8 cellular contexts compared by ENCODE assay signal in the genomic region with DNA sequence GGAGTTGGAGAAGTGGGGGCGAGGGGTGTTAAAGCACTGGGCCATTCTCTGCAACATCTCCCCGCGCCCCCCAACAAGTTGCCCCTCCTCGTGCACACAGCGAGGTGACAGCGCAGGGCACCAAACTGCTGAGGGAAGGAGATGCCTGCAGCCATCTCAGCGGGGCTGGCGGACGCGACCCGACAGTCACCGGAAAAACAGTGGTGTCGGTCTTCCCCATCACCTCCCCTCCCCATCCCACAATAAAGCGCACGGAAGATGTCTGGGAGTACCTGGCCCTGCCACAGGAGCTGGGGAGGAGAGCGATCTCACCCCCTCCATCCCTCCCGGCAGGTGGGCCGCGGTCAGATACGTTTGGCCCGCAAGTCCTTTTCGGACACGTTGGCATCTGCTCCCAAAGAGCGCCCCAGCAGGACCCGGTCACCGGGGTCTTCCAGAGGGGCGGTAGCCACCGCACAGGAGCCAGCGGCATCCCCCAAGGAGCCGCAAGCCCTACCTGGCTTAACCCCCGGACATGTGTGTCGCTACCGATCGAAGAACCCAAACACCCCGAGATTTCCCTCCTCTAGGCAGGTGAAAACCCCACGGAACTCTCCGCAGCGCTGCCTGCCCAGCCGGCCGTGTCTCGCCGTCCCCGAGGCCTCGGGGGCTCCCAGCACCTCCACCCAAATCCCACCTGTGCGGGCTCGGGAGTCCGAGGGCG. TPM values are rescaled to one million over a fixed set of nuclear protein-coding genes. Genes with fewer than 3 reads are reported as not detected.
DNase-seq lines count a peak whose midpoint lies in the region; ATAC-seq and TF ChIP-seq lines count a peak whose summit lies in the region.

No MANE protein-coding gene starts in this region.

- no peak for TF ChIP-seq CTCF in colonic mucosa (IDR thresholded peaks at IDR 0.05)

- no peaks in the 10 kb centered on the region for H3K36me3 ChIP-seq in colonic mucosa

- no peak for DNase-seq in colonic mucosa
- peak; percentile 3 for DNase-seq in naive B cell
- DNase-seq in SIG-M5 (lab: John Stamatoyannopoulos, UW), result no peak
- no peak for DNase-seq in ACHN

- H3K4me1 ChIP-seq in colonic mucosa, result no peaks in the 10 kb centered on the region

- H3K4me1 Mint-ChIP-seq in IgD-negative memory B cell, result peaks cover 5 to 13% (median 6%) of the 10 kb centered on the region in 3 donors
- H3K4me1 Mint-ChIP-seq in naive B cell, result peaks cover 15 to 27% (median 17%) of the 10 kb centered on the region in 3 donors

- peak overlapping the region; percentile 72 for H3K4me3 ChIP-seq in colonic mucosa

- H3K4me3 Mint-ChIP-seq in IgD-negative memory B cell (peak overlapping the region; percentile 63 to 93 (median 84)), naive B cell (peak overlapping the region; percentile 83 to 93 (median 88))

- peak; percentile 18 for ATAC-seq in GM19023 (IDR thresholded peaks at IDR 0.05; ENCODE audit: unreplicated experiment)
- peak; percentile 64 to 68 for ATAC-seq in naive B cell (ENCODE audit: low read depth in 2 of 2)
- ATAC-seq in GM18861 (IDR thresholded peaks at IDR 0.05; ENCODE audit: unreplicated experiment), result no peak
- no peak for ATAC-seq in HG02970 (IDR thresholded peaks at IDR 0.05; ENCODE audit: low FRiP score, unreplicated experiment)

- intact Hi-C loops in colonic mucosa (cut with DNase I), result no loop called here

- peaks cover 1% of the 10 kb centered on the region for H3K36me3 Mint-ChIP-seq in IgD-negative memory B cell
- no peaks in the 10 kb centered on the region for H3K36me3 Mint-ChIP-seq in naive B cell

- H3K9ac ChIP-seq in colonic mucosa (ENCODE audit: low read depth in 2 of 2, low read length in 2 of 2), result peak overlapping the region; percentile 85 to 88

- H3K9me3 Mint-ChIP-seq in IgD-negative memory B cell (no peaks in the 10 kb centered on the region), naive B cell (no peaks in the 10 kb centered on the region)

- H3K27ac Mint-ChIP-seq in IgD-negative memory B cell (no peak overlapping the region), naive B cell (peak overlapping the region in 1 of 6 donors; percentile 12)

- no peaks in the 10 kb centered on the region for H3K9me3 ChIP-seq in colonic mucosa

- peak overlapping the region; percentile 79 for H3K27ac ChIP-seq in colonic mucosa

- no peaks in the 10 kb centered on the region for H3K27me3 ChIP-seq in colonic mucosa

- in situ Hi-C loops in ACHN (cut with HindIII; ENCODE audit: low pct_ligation_motif_present, low pct_unique_long_range_greater_than_20kb, low sequenced_read_pairs), result no loop called here

- H3K27me3 Mint-ChIP-seq in IgD-negative memory B cell (peaks cover 29% of the 10 kb centered on the region), naive B cell (peaks cover 25 to 43% (median 36%) of the 10 kb centered on the region in 3 donors)

RNA-seq across cellular contexts. Expression of gene ATP8B1, which starts 0.8 kb away (rescaled TPM):
- polyA plus RNA-seq in IgD-negative memory B cell (0.50 TPM), naive B cell (ENCODE audit: low read depth in 6 of 6) (1 to 10 TPM in 1 of 6 donors, under 1 TPM in 4, not detected in 1; 0.04 to 1.1 (median 0.37) TPM)
- total RNA-seq in colonic mucosa, result 100 to 1,000 TPM; 263 to 359 TPM

Comparison
In these comparisons a context has a peak if more than half of its experiments do, and no peak if none do; other contexts are left out.
1. ATAC-seq: peak in GM19023 (single experiment) and naive B cell (2 of 2); none in GM18861 (single experiment) and HG02970 (single experiment).